ENCODE assay signal across 8 cellular contexts in genomic region chr7:105016083-105017075, GRCh38. TPM values are rescaled to one million over a fixed set of nuclear protein-coding genes. Genes with fewer than 3 reads are reported as not detected.
DNase-seq lines count a peak whose midpoint lies in the region; ATAC-seq and TF ChIP-seq lines count a peak whose summit lies in the region.

No MANE protein-coding gene starts in this region.

- no peaks in the 10 kb centered on the region for H3K9me3 ChIP-seq in right cardiac atrium (ENCODE audit: control insufficient read depth, low read length)

- H3K27me3 ChIP-seq in right cardiac atrium (ENCODE audit: control insufficient read depth, insufficient read depth): no peaks in the 10 kb centered on the region

- H3K27ac ChIP-seq in VCaP: peak overlapping the region; percentile 100
- no peak overlapping the region for H3K27ac ChIP-seq in right cardiac atrium (ENCODE audit: low read length)

- H3K27me3 Mint-ChIP-seq in stimulated activated naive CD8-positive, alpha-beta T cell treated with anti-CD3 and anti-CD28 coated beads, Interleukin-15, amount 100 ng/mL, for 72 hours: no peaks in the 10 kb centered on the region

- H3K4me1 Mint-ChIP-seq in stimulated activated naive CD8-positive, alpha-beta T cell treated with anti-CD3 and anti-CD28 coated beads, Interleukin-15, amount 100 ng/mL, for 72 hours: peaks cover 49% of the 10 kb centered on the region

- peak overlapping the region; percentile 93 to 97 for H3K4me3 Mint-ChIP-seq in stimulated activated naive CD8-positive, alpha-beta T cell treated with anti-CD3 and anti-CD28 coated beads, Interleukin-15, amount 100 ng/mL, for 72 hours

- H3K9me3 Mint-ChIP-seq in stimulated activated naive CD8-positive, alpha-beta T cell treated with anti-CD3 and anti-CD28 coated beads, Interleukin-15, amount 100 ng/mL, for 72 hours: no peaks in the 10 kb centered on the region

- 11% methylated on average over 6 of the region's 6 CpGs for WGBS in right cardiac atrium

- no peaks in the 10 kb centered on the region for H3K4me1 ChIP-seq in right cardiac atrium (ENCODE audit: control insufficient read depth, insufficient read depth, low read length)

- ATAC-seq in right cardiac atrium (no peak), GM18867 (IDR thresholded peaks at IDR 0.05; ENCODE audit: unreplicated experiment) (no peak)
- no peak for ATAC-seq in stimulated activated naive CD8-positive, alpha-beta T cell treated with anti-CD3 and anti-CD28 coated beads, Interleukin-15, amount 100 ng/mL, for 72 hours

- no peak for TF ChIP-seq CTCF in VCaP (conservative IDR thresholded peaks at IDR 0.05)

- peak overlapping the region; percentile 96 to 97 for H3K27ac Mint-ChIP-seq in stimulated activated naive CD8-positive, alpha-beta T cell treated with anti-CD3 and anti-CD28 coated beads, Interleukin-15, amount 100 ng/mL, for 72 hours

- H3K4me3 ChIP-seq in right cardiac atrium (ENCODE audit: low read length): peak overlapping the region; percentile 73

- intact Hi-C loops in right cardiac atrium (cut with DNase I): no loop called here

- peak; percentile 30 for DNase-seq in NCI-H1694 treated with DMSO at 0.1 percent for 48 hours (lab: John Stamatoyannopoulos, UW)
- DNase-seq in NCI-H1694 (lab: John Stamatoyannopoulos, UW): no peak
- DNase-seq in right cardiac atrium: no peak
- DNase-seq in stimulated activated naive CD8-positive, alpha-beta T cell treated with anti-CD3 and anti-CD28 coated beads, Interleukin-15, amount 100 ng/mL, for 72 hours: no peak
- DNase-seq in iPS-NIHi11 (ENCODE audit: low spot score): no peak
- no peak for DNase-seq in cerebellar nuclear complex (lab: John Stamatoyannopoulos, UW)

RNA-seq across cellular contexts. Expression of gene KMT2E, which starts 2.4 kb away (rescaled TPM):
- total RNA-seq in right cardiac atrium: 10 to 100 TPM; 49.2 to 73.1 (median 59.1) TPM
- polyA plus RNA-seq in right cardiac atrium: 17.8 TPM
